In genomic region chr13:111278258-111278657, GRCh38 we compare ENCODE assay signal across 19 cellular contexts. TPM values are rescaled to one million over a fixed set of nuclear protein-coding genes. Genes with fewer than 3 reads are reported as not detected.
A peak's percentile ranks its signal among the peaks of the same experiment; 100 is the strongest.
DNase-seq lines count a peak whose midpoint lies in the region; ATAC-seq and TF ChIP-seq lines count a peak whose summit lies in the region.
"Had no signal": no experiment of that assay in that cellular context is flagged by ENCODE, and none has a peak within 500 bp of the region (broad histone marks: within the 10 kb centered on the region; RNA-seq: fewer than 3 reads in every experiment).

No MANE protein-coding gene starts in this region.

- H3K9me3 ChIP-seq in right atrium auricular region (no peaks in the 10 kb centered on the region), A673 (ENCODE audit: low read depth, low read length, poor library complexity, severe bottlenecking) (no peaks in the 10 kb centered on the region)
- H3K9me3 ChIP-seq: HAP-1 had no signal

- H3K36me3 Mint-ChIP-seq in activated CD4-positive, alpha-beta memory T cell treated with anti-CD3 and anti-CD28 coated beads, Interleukin-2, amount 10 ng/mL, durations not matched to agents 7 days and 5 days (ENCODE audit: low read depth): peaks cover 84% of the 10 kb centered on the region
- peaks cover 49% of the 10 kb centered on the region for H3K36me3 Mint-ChIP-seq in activated CD4-positive, alpha-beta memory T cell treated with anti-CD3 and anti-CD28 coated beads for 36 hours
- H3K36me3 Mint-ChIP-seq in stimulated activated memory B cell treated with anti-CD40 and anti-IgM and Interleukin-4, amounts not matched to agents 10 μg/mL and 1 μg/mL and 100 μg/mL, for 72 hours: peaks cover 68% of the 10 kb centered on the region

- H3K4me1 ChIP-seq in right atrium auricular region (peaks cover 0 to 53% of the 10 kb centered on the region in 2 donors), A673 (ENCODE audit: insufficient read depth, low read length, poor library complexity, severe bottlenecking) (no peaks in the 10 kb centered on the region)

- no peaks in the 10 kb centered on the region for H3K9me3 Mint-ChIP-seq in activated CD4-positive, alpha-beta memory T cell treated with anti-CD3 and anti-CD28 coated beads, Interleukin-2, amount 10 ng/mL, durations not matched to agents 7 days and 5 days
- H3K9me3 Mint-ChIP-seq in activated CD4-positive, alpha-beta memory T cell treated with anti-CD3 and anti-CD28 coated beads for 36 hours: no peaks in the 10 kb centered on the region
- no peaks in the 10 kb centered on the region for H3K9me3 Mint-ChIP-seq in stimulated activated memory B cell treated with anti-CD40 and anti-IgM and Interleukin-4, amounts not matched to agents 10 μg/mL and 1 μg/mL and 100 μg/mL, for 72 hours
- H3K9me3 Mint-ChIP-seq: CD14-positive monocyte, IgD-negative memory B cell had no signal

- no peak overlapping the region for H3K4me3 Mint-ChIP-seq in activated CD4-positive, alpha-beta memory T cell treated with anti-CD3 and anti-CD28 coated beads, Interleukin-2, amount 10 ng/mL, durations not matched to agents 7 days and 5 days
- no peak overlapping the region for H3K4me3 Mint-ChIP-seq in activated CD4-positive, alpha-beta memory T cell treated with anti-CD3 and anti-CD28 coated beads for 36 hours
- no peak overlapping the region for H3K4me3 Mint-ChIP-seq in stimulated activated memory B cell treated with anti-CD40 and anti-IgM and Interleukin-4, amounts not matched to agents 10 μg/mL and 1 μg/mL and 100 μg/mL, for 72 hours
- H3K4me3 Mint-ChIP-seq: CD14-positive monocyte, IgD-negative memory B cell had no signal

- POLR2A ChIA-PET in activated CD4-positive, alpha-beta memory T cell treated with anti-CD3 and anti-CD28 coated beads, Interleukin-2, amount 10 ng/mL, durations not matched to agents 7 days and 5 days (lab: Charles Lee): no interaction called here
- POLR2A ChIA-PET in activated CD4-positive, alpha-beta memory T cell treated with anti-CD3 and anti-CD28 coated beads for 36 hours (lab: Charles Lee): no interaction called here
- POLR2A ChIA-PET in A673 (lab: Charles Lee; ENCODE audit: low non-redundant PET): no interaction called here

- H3K27me3 ChIP-seq in right atrium auricular region: no peaks in the 10 kb centered on the region
- H3K27me3 ChIP-seq in A673 (replicated peaks; ENCODE audit: insufficient read depth, low read depth, low read length, poor library complexity): no peaks in the 10 kb centered on the region

- intact Hi-C loops in activated CD4-positive, alpha-beta memory T cell treated with anti-CD3 and anti-CD28 coated beads for 36 hours (cut with micrococcal nuclease): no loop called here
- intact Hi-C loops in A673 (cut with micrococcal nuclease; ENCODE audit: unreplicated experiment): no loop called here

- DNase-seq in activated CD4-positive, alpha-beta memory T cell treated with anti-CD3 and anti-CD28 coated beads, Interleukin-2, amount 10 ng/mL, durations not matched to agents 7 days and 5 days: no peak
- DNase-seq in activated CD4-positive, alpha-beta memory T cell treated with anti-CD3 and anti-CD28 coated beads for 36 hours: no peak
- DNase-seq in coronary artery (ENCODE audit: low spot score) (no peak), right atrium auricular region (ENCODE audit: low spot score) (no peak), A673 (ENCODE audit: low spot score) (no peak)
- DNase-seq in stimulated activated CD4-positive, alpha-beta T cell treated with anti-CD3 and anti-CD28 coated beads, Interleukin-1b, Interleukin-23, amount 100 ng/mL, for 48 hours: no peak
- DNase-seq: COR-L47, DMS153, EL, NCI-H1417 treated with DMSO at 0.1 percent for 48 hours, NCI-H2081, NCI-H524 had no signal

- no peak for ATAC-seq in stimulated activated memory B cell treated with anti-CD40 and anti-IgM and Interleukin-4, amounts not matched to agents 10 μg/mL and 1 μg/mL and 100 μg/mL, for 72 hours
- no peak for ATAC-seq in activated CD4-positive, CD25-positive, alpha-beta regulatory T cell treated with anti-CD3 and anti-CD28 coated beads, Interleukin-2, amount 50 U/mL, for 24 hours

- CTCF ChIA-PET in activated CD4-positive, alpha-beta memory T cell treated with anti-CD3 and anti-CD28 coated beads, Interleukin-2, amount 10 ng/mL, durations not matched to agents 7 days and 5 days (lab: Charles Lee): interaction anchor here (1.4 kb wide), 1 partner anchor 122 kb away, joined by 3 read pairs; no protein-coding TSS in a partner anchor
- CTCF ChIA-PET in activated CD4-positive, alpha-beta memory T cell treated with anti-CD3 and anti-CD28 coated beads for 36 hours (lab: Charles Lee): no interaction called here
- CTCF ChIA-PET in A673 (lab: Charles Lee): no interaction called here

- no peak for TF ChIP-seq CTCF in coronary artery (IDR thresholded peaks at IDR 0.05)
- no peak for TF ChIP-seq CTCF in right atrium auricular region (IDR thresholded peaks at IDR 0.05)
- no peak for TF ChIP-seq CTCF in A673 (conservative IDR thresholded peaks at IDR 0.05; ENCODE audit: low read depth, low read length)

- H3K27ac Mint-ChIP-seq in activated CD4-positive, alpha-beta memory T cell treated with anti-CD3 and anti-CD28 coated beads, Interleukin-2, amount 10 ng/mL, durations not matched to agents 7 days and 5 days: peak overlapping the region; percentile 60
- no peak overlapping the region for H3K27ac Mint-ChIP-seq in activated CD4-positive, alpha-beta memory T cell treated with anti-CD3 and anti-CD28 coated beads for 36 hours
- H3K27ac Mint-ChIP-seq in stimulated activated memory B cell treated with anti-CD40 and anti-IgM and Interleukin-4, amounts not matched to agents 10 μg/mL and 1 μg/mL and 100 μg/mL, for 72 hours: peak overlapping the region; percentile 46

- H3K36me3 ChIP-seq in right atrium auricular region (peaks cover 56% of the 10 kb centered on the region), A673 (ENCODE audit: insufficient read depth, low read length, poor library complexity, severe bottlenecking) (peaks cover 26% of the 10 kb centered on the region)

- H3K27me3 Mint-ChIP-seq in activated CD4-positive, alpha-beta memory T cell treated with anti-CD3 and anti-CD28 coated beads, Interleukin-2, amount 10 ng/mL, durations not matched to agents 7 days and 5 days: no peaks in the 10 kb centered on the region
- H3K27me3 Mint-ChIP-seq in activated CD4-positive, alpha-beta memory T cell treated with anti-CD3 and anti-CD28 coated beads for 36 hours: no peaks in the 10 kb centered on the region
- H3K27me3 Mint-ChIP-seq in stimulated activated memory B cell treated with anti-CD40 and anti-IgM and Interleukin-4, amounts not matched to agents 10 μg/mL and 1 μg/mL and 100 μg/mL, for 72 hours: no peaks in the 10 kb centered on the region
- H3K27me3 Mint-ChIP-seq: IgD-negative memory B cell had no signal

- peaks cover 29% of the 10 kb centered on the region for H3K4me1 Mint-ChIP-seq in activated CD4-positive, alpha-beta memory T cell treated with anti-CD3 and anti-CD28 coated beads, Interleukin-2, amount 10 ng/mL, durations not matched to agents 7 days and 5 days
- peaks cover 18% of the 10 kb centered on the region for H3K4me1 Mint-ChIP-seq in activated CD4-positive, alpha-beta memory T cell treated with anti-CD3 and anti-CD28 coated beads for 36 hours (ENCODE audit: low read depth)
- peaks cover 9% of the 10 kb centered on the region for H3K4me1 Mint-ChIP-seq in stimulated activated memory B cell treated with anti-CD40 and anti-IgM and Interleukin-4, amounts not matched to agents 10 μg/mL and 1 μg/mL and 100 μg/mL, for 72 hours
- H3K4me1 Mint-ChIP-seq: IgD-negative memory B cell had no signal

- BruUV-seq in A673 (replicated peaks; lab: Mats Ljungman, UMichigan): no TSS peak

- H3K27ac ChIP-seq in coronary artery (peak overlapping the region; percentile 26 to 28), right atrium auricular region (peak overlapping the region; percentile 87 to 92), A673 (ENCODE audit: low read depth, low read length, poor library complexity, severe bottlenecking) (no peak overlapping the region)

- H3K4me3 ChIP-seq in coronary artery (no peak overlapping the region), right atrium auricular region (no peak overlapping the region), A673 (ENCODE audit: low read depth, low read length, poor library complexity, severe bottlenecking) (no peak overlapping the region)
- H3K4me3 ChIP-seq: HAP-1 had no signal

RNA-seq across cellular contexts. Expression of gene TEX29, which starts 42.2 kb away (rescaled TPM):
- total RNA-seq in activated CD4-positive, alpha-beta memory T cell treated with anti-CD3 and anti-CD28 coated beads, Interleukin-2, amount 10 ng/mL, durations not matched to agents 7 days and 5 days: under 1 TPM; 0.73 to 0.93 TPM
- total RNA-seq in activated CD4-positive, alpha-beta memory T cell treated with anti-CD3 and anti-CD28 coated beads for 36 hours: under 1 TPM; 0.39 to 0.43 TPM
- total RNA-seq in right atrium auricular region (not detected), A673 (2021) (0.45 and 0.76 TPM in 2 replicates)
- total RNA-seq: HT-29, LHCN-M2 had no signal
